In genomic region chr4:75723802-75724065, GRCh38 we compare ENCODE assay signal across 8 cellular contexts. TPM values are rescaled to one million over a fixed set of nuclear protein-coding genes. Genes with fewer than 3 reads are reported as not detected.
DNase-seq lines count a peak whose midpoint lies in the region; ATAC-seq and TF ChIP-seq lines count a peak whose summit lies in the region.

No MANE protein-coding gene starts in this region.

- H3K27me3 ChIP-seq in HUES64 (ENCODE audit: insufficient read depth, low read length) (no peaks in the 10 kb centered on the region), mucosa of rectum (ENCODE audit: control insufficient read depth in 2 of 2, insufficient read depth in 2 of 2, low read length in 2 of 2) (no peaks in the 10 kb centered on the region)

- H3K9me3 ChIP-seq in HUES64 (ENCODE audit: insufficient read depth, low read depth, low read length) (no peaks in the 10 kb centered on the region), mucosa of rectum (ENCODE audit: control insufficient read depth in 2 of 2, low read length in 2 of 2) (no peaks in the 10 kb centered on the region)

- H3K9ac ChIP-seq in HUES64 (ENCODE audit: low read depth, low read length) (peak overlapping the region; percentile 93), mucosa of rectum (ENCODE audit: low read depth in 1 of 2, low read length in 2 of 2) (peak overlapping the region; percentile 71 to 79)

- H3K4me3 ChIP-seq in HUES64 (ENCODE audit: low read length) (peak overlapping the region; percentile 72), cardiac fibroblast (replicated peaks in 1 of 2; ENCODE audit: low read depth in 2 of 2, low read length in 2 of 2) (peak overlapping the region; percentile 78 to 99), mucosa of rectum (ENCODE audit: low read length in 2 of 2) (peak overlapping the region; percentile 97 to 100)

- H3K27ac ChIP-seq in 22Rv1 (peak overlapping the region; percentile 86), HUES64 (ENCODE audit: low read depth, low read length) (peak overlapping the region; percentile 93), mucosa of rectum (ENCODE audit: low read depth in 2 of 2, low read length in 2 of 2) (peak overlapping the region; percentile 99)

- ATAC-seq in HG02840 (IDR thresholded peaks at IDR 0.05; ENCODE audit: low FRiP score, unreplicated experiment) (no peak), HG02759 (IDR thresholded peaks at IDR 0.05; ENCODE audit: unreplicated experiment) (no peak), HG03097 (IDR thresholded peaks at IDR 0.05; ENCODE audit: low FRiP score, unreplicated experiment) (no peak)

- H3K4me1 ChIP-seq in HUES64 (ENCODE audit: insufficient read depth, low read length) (peaks cover 34% of the 10 kb centered on the region), mucosa of rectum (ENCODE audit: control insufficient read depth in 2 of 2, insufficient read depth in 2 of 2, low read length in 2 of 2) (peaks cover 14 to 17% of the 10 kb centered on the region in 2 donors)

- WGBS in HUES64: 3% methylated on average over 1 of the region's 3 CpGs

- no peak for TF ChIP-seq CTCF in 22Rv1 (IDR thresholded peaks at IDR 0.05)
- TF ChIP-seq CTCF in cardiac fibroblast (IDR thresholded peaks at IDR 0.05; ENCODE audit: low read depth, low read length): no peak

- H3K36me3 ChIP-seq in HUES64 (ENCODE audit: insufficient read depth, low read length) (peaks cover 12% of the 10 kb centered on the region), mucosa of rectum (ENCODE audit: control insufficient read depth in 2 of 2, insufficient read depth in 2 of 2, low read length in 2 of 2) (no peaks in the 10 kb centered on the region)

- DNase-seq in cardiac fibroblast (ENCODE audit: low read depth in 2 of 2): no peak
- no peak for DNase-seq in cortex of kidney (lab: John Stamatoyannopoulos, UW)

RNA-seq across cellular contexts. Expression of gene USO1, which starts 0.6 kb away (rescaled TPM):
- polyA plus RNA-seq in HUES64 (2013, experiment 1 of 2): 99.8 TPM
- polyA plus RNA-seq in HUES64 (2013, experiment 2 of 2): 99.9 TPM

RNA-seq across cellular contexts. Expression of gene G3BP2, which starts 50.5 kb away (rescaled TPM):
- polyA plus RNA-seq in HUES64 (2013, experiment 1 of 2): 205 TPM
- polyA plus RNA-seq in HUES64 (2013, experiment 2 of 2): 202 TPM
